Comparison of ENCODE assay signal across 8 cellular contexts in the genomic region with DNA sequence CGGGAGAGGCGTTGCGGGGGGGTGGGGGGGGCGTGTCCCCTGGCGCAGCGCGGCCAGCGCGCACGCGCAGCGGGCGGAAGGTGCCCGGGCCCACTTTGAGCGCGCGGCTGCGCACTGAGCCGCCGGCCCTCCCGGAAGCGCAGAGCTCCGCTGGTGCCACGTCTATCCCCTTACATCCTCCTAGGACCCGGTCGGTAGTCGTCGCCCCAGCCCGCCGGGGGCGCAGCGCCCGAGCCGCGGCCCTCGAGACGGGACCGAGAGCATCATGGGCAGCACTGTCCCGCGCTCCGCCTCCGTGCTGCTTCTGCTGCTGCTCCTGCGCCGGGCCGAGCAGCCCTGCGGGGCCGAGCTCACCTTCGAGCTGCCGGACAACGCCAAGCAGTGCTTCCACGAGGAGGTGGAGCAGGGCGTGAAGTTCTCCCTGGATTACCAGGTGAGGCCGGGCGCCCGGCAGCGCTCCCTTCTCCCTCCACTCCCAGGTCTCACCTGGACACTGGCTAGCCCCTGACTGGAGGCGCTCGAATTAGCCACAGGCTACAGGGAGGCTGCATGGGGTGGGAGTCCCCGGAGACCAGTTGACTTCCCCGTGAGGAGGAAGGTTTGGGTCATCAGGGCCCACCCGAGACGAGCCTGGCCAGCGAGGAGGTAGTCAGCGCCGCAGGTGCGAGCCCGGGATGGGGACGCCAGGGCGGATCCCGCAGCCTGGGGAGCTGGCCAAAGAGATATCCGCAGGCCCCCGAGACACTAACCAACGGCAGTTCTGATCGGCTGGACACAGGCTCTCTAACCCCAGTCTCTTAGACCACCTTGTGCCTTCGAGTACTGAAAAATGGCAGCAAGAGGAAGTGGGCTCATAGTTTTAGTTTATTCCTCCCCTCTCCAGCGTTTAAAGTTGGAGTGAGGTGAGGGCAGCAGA. TPM values are rescaled to one million over a fixed set of nuclear protein-coding genes. Genes with fewer than 3 reads are reported as not detected.
A peak's percentile ranks its signal among the peaks of the same experiment; 100 is the strongest.
DNase-seq lines count a peak whose midpoint lies in the region; ATAC-seq, FAIRE-seq and TF ChIP-seq lines count a peak whose summit lies in the region.

A gene (plus strand): TSS at position 128 of the 916 bp plus-strand sequence. CDS start 138 bp downstream, at position 266.

- DNase-seq in DMS 273 (lab: John Stamatoyannopoulos, UW; ENCODE audit: unreplicated experiment), result peak; percentile 91
- peak; percentile 97 for DNase-seq in HTR-8/SVneo (ENCODE audit: insufficient read length, low spot score)
- peak; percentile 56 for DNase-seq in activated T-cell treated with anti-CD3 and anti-CD28 coated beads for 1 hour (ENCODE audit: low read depth)
- no peak for DNase-seq in epithelial cell of proximal tubule (ENCODE audit: low read depth)
- DNase-seq in stimulated activated CD8-positive, alpha-beta memory T cell treated with anti-CD3 and anti-CD28 coated beads, Interleukin-4, amount 100 ng/mL, for 4 hours (ENCODE audit: low read depth in 2 of 2, low spot score in 1 of 2), result peak; percentile 36 to 65

- ATAC-seq in GM21381 (IDR thresholded peaks at IDR 0.05; ENCODE audit: unreplicated experiment), result peak; percentile 88

- peak within 1 kb of the TSS; percentile 68 for H3K27ac ChIP-seq in OCI-LY3 (ENCODE audit: low read length)
- H3K27ac ChIP-seq in mucosa of rectum (ENCODE audit: low read depth in 2 of 2, low read length in 2 of 2), result peak within 1 kb of the TSS; percentile 29 to 66

- peaks cover 27% of the 10 kb centered on the region for H4K20me1 ChIP-seq in OCI-LY3 (ENCODE audit: insufficient read depth, low read length)

- H2AFZ ChIP-seq in OCI-LY3 (ENCODE audit: low read depth, low read length), result peak within 1 kb of the TSS; percentile 77

- H3K4me1 ChIP-seq in OCI-LY3 (ENCODE audit: low read length) (peaks cover 47% of the 10 kb centered on the region), mucosa of rectum (ENCODE audit: control insufficient read depth in 2 of 2, insufficient read depth in 2 of 2, low read length in 2 of 2) (peaks cover 5 to 16% of the 10 kb centered on the region in 2 donors)

- no peaks in the 10 kb centered on the region for H3K27me3 ChIP-seq in OCI-LY3 (ENCODE audit: low read depth, low read length)
- peaks cover 0 to 2% of the 10 kb centered on the region in 2 donors for H3K27me3 ChIP-seq in mucosa of rectum (ENCODE audit: control insufficient read depth in 2 of 2, insufficient read depth in 2 of 2, low read length in 2 of 2)

- peak within 1 kb of the TSS; percentile 98 for H3K9ac ChIP-seq in OCI-LY3 (ENCODE audit: low read length)
- peak within 1 kb of the TSS; percentile 75 to 79 for H3K9ac ChIP-seq in mucosa of rectum (ENCODE audit: low read depth in 1 of 2, low read length in 2 of 2)

- TF ChIP-seq CTCF in OCI-LY3 (IDR thresholded peaks at IDR 0.05; ENCODE audit: low read depth, low read length), result peak; percentile 41
- TF ChIP-seq CTCF in epithelial cell of proximal tubule (conservative IDR thresholded peaks at IDR 0.05; ENCODE audit: low read depth, low read length), result peak; percentile 4

- peaks cover 52% of the 10 kb centered on the region for H3K79me2 ChIP-seq in OCI-LY3 (ENCODE audit: low read length)

- H3K4me2 ChIP-seq in OCI-LY3 (ENCODE audit: low read length), result peak within 1 kb of the TSS; percentile 81

- H3K36me3 ChIP-seq in OCI-LY3 (replicated peaks; ENCODE audit: low read depth, low read length), result peaks cover 35% of the 10 kb centered on the region
- peaks cover 16 to 26% of the 10 kb centered on the region in 2 donors for H3K36me3 ChIP-seq in mucosa of rectum (ENCODE audit: control insufficient read depth in 2 of 2, insufficient read depth in 2 of 2, low read length in 2 of 2)

- H3K9me3 ChIP-seq in OCI-LY3 (ENCODE audit: insufficient read depth, low read length) (no peaks in the 10 kb centered on the region), mucosa of rectum (ENCODE audit: control insufficient read depth in 2 of 2, low read length in 2 of 2) (no peaks in the 10 kb centered on the region)

- no peak for FAIRE-seq in HTR-8/SVneo (lab: Jason Lieb, UNC)

- peak within 1 kb of the TSS; percentile 91 for H3K4me3 ChIP-seq in OCI-LY3 (ENCODE audit: low read length)
- H3K4me3 ChIP-seq in epithelial cell of proximal tubule (ENCODE audit: low read depth, low read length), result peak within 1 kb of the TSS; percentile 67
- peak within 1 kb of the TSS; percentile 80 to 89 for H3K4me3 ChIP-seq in mucosa of rectum (ENCODE audit: low read length in 2 of 2)

RNA-seq across cellular contexts. Expression of the gene that starts here (rescaled TPM):
- total RNA-seq in epithelial cell of proximal tubule, result 79.9 and 109 TPM in 2 replicates
